8 cellular contexts compared by ENCODE assay signal in genomic region chr9:137027369-137028012, GRCh38. TPM values are rescaled to one million over a fixed set of nuclear protein-coding genes. Genes with fewer than 3 reads are reported as not detected.
A peak's percentile ranks its signal among the peaks of the same experiment; 100 is the strongest.
DNase-seq lines count a peak whose midpoint lies in the region; ATAC-seq and TF ChIP-seq lines count a peak whose summit lies in the region.

No MANE protein-coding gene starts in this region.

- H3K27ac ChIP-seq in ACC112 (ENCODE audit: low read depth, low read length): no peak overlapping the region
- H3K27ac ChIP-seq in body of pancreas: peak overlapping the region; percentile 20 to 68 (median 48)
- H3K27ac ChIP-seq in urinary bladder (ENCODE audit: low read depth): peak overlapping the region; percentile 34

- H3K79me2 ChIP-seq in ACC112 (ENCODE audit: control insufficient read depth, insufficient read depth, low read length, unreplicated experiment): no peaks in the 10 kb centered on the region

- TF ChIP-seq CTCF in body of pancreas (IDR thresholded peaks at IDR 0.05): no peak

- no peak for TF ChIP-seq POLR2A in body of pancreas (IDR thresholded peaks at IDR 0.05)

- in situ Hi-C loops in KBM-7 (cut with MboI; ENCODE audit: low pct_unique_long_range_greater_than_20kb, low sequenced_read_pairs): no loop called here

- H3K27me3 ChIP-seq in ACC112 (ENCODE audit: insufficient read depth, low read length) (no peaks in the 10 kb centered on the region), body of pancreas (no peaks in the 10 kb centered on the region)

- H3K4me3 ChIP-seq in ACC112 (ENCODE audit: low read depth, low read length) (peak overlapping the region; percentile 77), body of pancreas (no peak overlapping the region), urinary bladder (ENCODE audit: low read depth, low read length) (peak overlapping the region; percentile 64)

- no peaks in the 10 kb centered on the region for H3K9me3 ChIP-seq in body of pancreas

- H3K4me1 ChIP-seq in ACC112 (ENCODE audit: control insufficient read depth, insufficient read depth, low read length, unreplicated experiment): peaks cover 8% of the 10 kb centered on the region
- H3K4me1 ChIP-seq in body of pancreas: peaks cover 41% of the 10 kb centered on the region
- H3K4me1 ChIP-seq in urinary bladder (ENCODE audit: insufficient read depth): no peaks in the 10 kb centered on the region

- peak; percentile 34 for DNase-seq in HK-2 (ENCODE audit: unreplicated experiment)
- peak in 2 of 4 donors; percentile 39 to 47 for DNase-seq in body of pancreas
- DNase-seq in lung microvascular endothelial cell (ENCODE audit: low read depth in 2 of 2): peak; percentile 21 to 33
- DNase-seq in NCI-H1105 treated with DMSO at 0.1 percent for 48 hours (lab: John Stamatoyannopoulos, UW): no peak
- no peak for DNase-seq in KBM-7

- no peak overlapping the region for H2AFZ ChIP-seq in ACC112 (ENCODE audit: low read length, unreplicated experiment)

- intact Hi-C loops in body of pancreas (cut with DNase I): no loop called here

- WGBS in body of pancreas, 2 donors: 5 to 21% methylated on average over 4 to 53 of the region's 53 CpGs
- 7% methylated on average over 53 of the region's 53 CpGs for WGBS in urinary bladder

- ATAC-seq in body of pancreas (peak; percentile 8), HG03378 (IDR thresholded peaks at IDR 0.05; ENCODE audit: unreplicated experiment) (no peak)

- no peaks in the 10 kb centered on the region; the same call in 1 of the 2 replicates for H3K36me3 ChIP-seq in ACC112 (ENCODE audit: insufficient read depth, low read length)
- no peaks in the 10 kb centered on the region for H3K36me3 ChIP-seq in body of pancreas (replicated peaks in 1 of 2; ENCODE audit: insufficient read depth in 1 of 2, low read depth in 2 of 2)
- no peaks in the 10 kb centered on the region for H3K36me3 ChIP-seq in urinary bladder (ENCODE audit: insufficient read depth)

RNA-seq across cellular contexts. Expression of gene ABCA2, which starts 0.5 kb away (rescaled TPM):
- total RNA-seq in body of pancreas (10 to 100 TPM; 28.7 to 29.6 TPM), lung microvascular endothelial cell (4.0 and 5.0 TPM in 2 replicates), urinary bladder (11.1 TPM)
- 30.8 TPM for polyA plus RNA-seq in urinary bladder

RNA-seq across cellular contexts. Expression of gene FUT7, which starts 4.4 kb away (rescaled TPM):
- total RNA-seq in body of pancreas (not detected), lung microvascular endothelial cell (not detected in 2 replicates), urinary bladder (not detected)
- 0.18 TPM for polyA plus RNA-seq in urinary bladder

RNA-seq across cellular contexts. Expression of gene NPDC1, which starts 18.5 kb away (rescaled TPM):
- total RNA-seq in body of pancreas (100 to 1,000 TPM in 1 of 2 donors, 10 to 100 TPM in 1; 72.1 to 105 TPM), lung microvascular endothelial cell (6.2 and 10.5 TPM in 2 replicates), urinary bladder (17.9 TPM)
- 120 TPM for polyA plus RNA-seq in urinary bladder

RNA-seq across cellular contexts. Expression of gene ENTPD2, which starts 26.4 kb away (rescaled TPM):
- total RNA-seq in body of pancreas (1 to 10 TPM; 1.3 to 1.6 TPM), lung microvascular endothelial cell (not detected in 2 replicates), urinary bladder (6.4 TPM)
- polyA plus RNA-seq in urinary bladder: 2.8 TPM

RNA-seq across cellular contexts. Expression of gene CLIC3, which starts 31.1 kb away (rescaled TPM):
- 1 to 10 TPM in 1 of 2 donors, not detected in 1; 2.0 TPM for total RNA-seq in body of pancreas
- total RNA-seq in lung microvascular endothelial cell: 0.22 TPM in 1 of 2 replicates, not detected in the other
- total RNA-seq in urinary bladder: 3.6 TPM
- 11.0 TPM for polyA plus RNA-seq in urinary bladder

Comparison
In these comparisons a context has a peak if more than half of its experiments do, and no peak if none do; other contexts are left out.
1. H3K4me3 ChIP-seq: peak in ACC112 (single experiment) and urinary bladder (single experiment); none in body of pancreas (0 of 2).
2. DNase-seq: peak in HK-2 (single experiment) and lung microvascular endothelial cell (2 of 2); none in NCI-H1105 treated with DMSO at 0.1 percent for 48 hours (single experiment) and KBM-7 (single experiment).